ENCODE assay signal across 15 cellular contexts in genomic region chr11:134026655-134027343, GRCh38. TPM values are rescaled to one million over a fixed set of nuclear protein-coding genes. Genes with fewer than 3 reads are reported as not detected.
DNase-seq lines count a peak whose midpoint lies in the region; ATAC-seq and TF ChIP-seq lines count a peak whose summit lies in the region.
"Had no signal": no experiment of that assay in that cellular context is flagged by ENCODE, and none has a peak within 500 bp of the region (broad histone marks: within the 10 kb centered on the region; RNA-seq: fewer than 3 reads in every experiment).

No MANE protein-coding gene starts in this region.

- no peak for DNase-seq in activated CD4-positive, alpha-beta memory T cell treated with anti-CD3 and anti-CD28 coated beads, Interleukin-2, amount 10 ng/mL, durations not matched to agents 7 days and 5 days
- no peak for DNase-seq in activated CD4-positive, alpha-beta memory T cell treated with anti-CD3 and anti-CD28 coated beads for 36 hours
- DNase-seq in NCI-H2196 treated with DMSO at 0.1 percent for 48 hours (lab: John Stamatoyannopoulos, UW; ENCODE audit: unreplicated experiment): peak; percentile 47
- peak; percentile 95 for DNase-seq in endodermal cell
- peak; percentile 52 for DNase-seq in renal cortical epithelial cell (ENCODE audit: low read depth)
- no peak for DNase-seq in natural killer cell
- DNase-seq: activated CD4-positive, alpha-beta T cell treated with anti-CD3 and anti-CD28 coated beads, Interleukin-2, amount 50 U/mL, for 1 hour; OCI-M1; stimulated activated CD4-positive, alpha-beta T cell treated with anti-CD3 and anti-CD28 coated beads, Interleukin-15, amount 100 ng/mL, for 24 hours; uterus had no signal

- POLR2A ChIA-PET in activated CD4-positive, alpha-beta memory T cell treated with anti-CD3 and anti-CD28 coated beads, Interleukin-2, amount 10 ng/mL, durations not matched to agents 7 days and 5 days (lab: Charles Lee): interaction anchor here (1.1 to 2.7 kb wide), 4 partner anchors 11 to 81 kb away, joined by 3 to 24 read pairs (median 8); no protein-coding TSS in a partner anchor
- POLR2A ChIA-PET in activated CD4-positive, alpha-beta memory T cell treated with anti-CD3 and anti-CD28 coated beads for 36 hours (lab: Charles Lee): interaction anchor here (1.2 kb wide), 1 partner anchor 99 kb away, joined by 3 read pairs; no protein-coding TSS in a partner anchor

- no peaks in the 10 kb centered on the region for H3K9me3 ChIP-seq in endodermal cell (ENCODE audit: control insufficient read depth, low read length)
- H3K9me3 ChIP-seq: HAP-1, uterus had no signal

- peaks cover 5% of the 10 kb centered on the region for H3K4me1 ChIP-seq in endodermal cell (ENCODE audit: control insufficient read depth, insufficient read depth, low read length)
- H3K4me1 ChIP-seq: HAP-1, parathyroid adenoma, uterus had no signal

- H3K27me3 Mint-ChIP-seq in activated CD4-positive, alpha-beta memory T cell treated with anti-CD3 and anti-CD28 coated beads, Interleukin-2, amount 10 ng/mL, durations not matched to agents 7 days and 5 days: peaks cover 14% of the 10 kb centered on the region
- H3K27me3 Mint-ChIP-seq in activated CD4-positive, alpha-beta memory T cell treated with anti-CD3 and anti-CD28 coated beads for 36 hours: no peaks in the 10 kb centered on the region
- peaks cover 40% of the 10 kb centered on the region for H3K27me3 Mint-ChIP-seq in endodermal cell (ENCODE audit: insufficient read depth)
- peaks cover 20 to 30% of the 10 kb centered on the region in 2 donors for H3K27me3 Mint-ChIP-seq in natural killer cell (ENCODE audit: low read depth in 2 of 2)

- no peak overlapping the region for H3K9ac ChIP-seq in endodermal cell (ENCODE audit: extremely low read depth, low read length, poor library complexity, severe bottlenecking)
- H3K9ac ChIP-seq: parathyroid adenoma had no signal

- ATAC-seq in activated CD4-positive, CD25-positive, alpha-beta regulatory T cell treated with anti-CD3 and anti-CD28 coated beads, Interleukin-2, amount 50 U/mL, for 24 hours: no peak
- ATAC-seq in natural killer cell (no peak), HG03520 (IDR thresholded peaks at IDR 0.05; ENCODE audit: unreplicated experiment) (no peak)

- H3K4me1 Mint-ChIP-seq in activated CD4-positive, alpha-beta memory T cell treated with anti-CD3 and anti-CD28 coated beads, Interleukin-2, amount 10 ng/mL, durations not matched to agents 7 days and 5 days: peaks cover 26% of the 10 kb centered on the region
- H3K4me1 Mint-ChIP-seq in activated CD4-positive, alpha-beta memory T cell treated with anti-CD3 and anti-CD28 coated beads for 36 hours (ENCODE audit: low read depth): peaks cover 22% of the 10 kb centered on the region
- peaks cover 22% of the 10 kb centered on the region for H3K4me1 Mint-ChIP-seq in endodermal cell
- H3K4me1 Mint-ChIP-seq in natural killer cell: peaks cover under 1 to 6% of the 10 kb centered on the region in 2 donors

- H3K4me3 Mint-ChIP-seq in activated CD4-positive, alpha-beta memory T cell treated with anti-CD3 and anti-CD28 coated beads, Interleukin-2, amount 10 ng/mL, durations not matched to agents 7 days and 5 days: no peak overlapping the region
- no peak overlapping the region for H3K4me3 Mint-ChIP-seq in activated CD4-positive, alpha-beta memory T cell treated with anti-CD3 and anti-CD28 coated beads for 36 hours
- no peak overlapping the region for H3K4me3 Mint-ChIP-seq in endodermal cell
- H3K4me3 Mint-ChIP-seq in natural killer cell: no peak overlapping the region

- peak overlapping the region; percentile 70 for H3K27ac ChIP-seq in endodermal cell (ENCODE audit: low read depth, low read length)
- H3K27ac ChIP-seq: epithelial cell of prostate, parathyroid adenoma, uterus had no signal

- no peak overlapping the region for H3K4me3 ChIP-seq in endodermal cell (ENCODE audit: low read length)
- H3K4me3 ChIP-seq: HAP-1, uterus had no signal

- peaks cover 11% of the 10 kb centered on the region for H3K27me3 ChIP-seq in endodermal cell (ENCODE audit: control insufficient read depth, insufficient read depth, low read length, poor library complexity, severe bottlenecking)
- H3K27me3 ChIP-seq: uterus had no signal

- intact Hi-C loops in activated CD4-positive, alpha-beta memory T cell treated with anti-CD3 and anti-CD28 coated beads for 36 hours (cut with micrococcal nuclease): no loop called here
- intact Hi-C loops in natural killer cell (cut with micrococcal nuclease): no loop called here

- H3K27ac Mint-ChIP-seq in activated CD4-positive, alpha-beta memory T cell treated with anti-CD3 and anti-CD28 coated beads, Interleukin-2, amount 10 ng/mL, durations not matched to agents 7 days and 5 days: peak overlapping the region; percentile 60
- H3K27ac Mint-ChIP-seq in activated CD4-positive, alpha-beta memory T cell treated with anti-CD3 and anti-CD28 coated beads for 36 hours: no peak overlapping the region
- H3K27ac Mint-ChIP-seq in endodermal cell (peak overlapping the region; percentile 10), natural killer cell (no peak overlapping the region)

- TF ChIP-seq CTCF in endodermal cell (conservative IDR thresholded peaks at IDR 0.05) (no peak), natural killer cell (IDR thresholded peaks at IDR 0.05) (no peak)

- 45 to 60% methylated on average over 1 to 11 of the region's 11 CpGs for whole genome bisulfite sequencing in endodermal cell (ENCODE audit: insufficient coverage in 1 of 2, insufficient read length in 1 of 2), 2 experiments

- H3K9me3 Mint-ChIP-seq in activated CD4-positive, alpha-beta memory T cell treated with anti-CD3 and anti-CD28 coated beads, Interleukin-2, amount 10 ng/mL, durations not matched to agents 7 days and 5 days: no peaks in the 10 kb centered on the region
- H3K9me3 Mint-ChIP-seq in activated CD4-positive, alpha-beta memory T cell treated with anti-CD3 and anti-CD28 coated beads for 36 hours: no peaks in the 10 kb centered on the region
- H3K9me3 Mint-ChIP-seq in endodermal cell (no peaks in the 10 kb centered on the region), natural killer cell (no peaks in the 10 kb centered on the region)

- CTCF ChIA-PET in activated CD4-positive, alpha-beta memory T cell treated with anti-CD3 and anti-CD28 coated beads, Interleukin-2, amount 10 ng/mL, durations not matched to agents 7 days and 5 days (lab: Charles Lee): interaction anchor here (0.8 to 3.3 kb wide), 2 partner anchors 23 to 79 kb away, joined by 3 to 22 read pairs; no protein-coding TSS in a partner anchor
- CTCF ChIA-PET in activated CD4-positive, alpha-beta memory T cell treated with anti-CD3 and anti-CD28 coated beads for 36 hours (lab: Charles Lee): interaction anchor here (1.5 kb wide), 1 partner anchor 24 kb away, joined by 5 read pairs; no protein-coding TSS in a partner anchor

- no peaks in the 10 kb centered on the region for H3K36me3 ChIP-seq in endodermal cell (ENCODE audit: control insufficient read depth, insufficient read depth, low read length)
- H3K36me3 ChIP-seq: HAP-1, uterus had no signal

- no peaks in the 10 kb centered on the region for H3K36me3 Mint-ChIP-seq in activated CD4-positive, alpha-beta memory T cell treated with anti-CD3 and anti-CD28 coated beads, Interleukin-2, amount 10 ng/mL, durations not matched to agents 7 days and 5 days (ENCODE audit: low read depth)
- no peaks in the 10 kb centered on the region for H3K36me3 Mint-ChIP-seq in activated CD4-positive, alpha-beta memory T cell treated with anti-CD3 and anti-CD28 coated beads for 36 hours
- H3K36me3 Mint-ChIP-seq in endodermal cell (ENCODE audit: low read depth): no peaks in the 10 kb centered on the region
- H3K36me3 Mint-ChIP-seq in natural killer cell: no peaks in the 10 kb centered on the region

RNA-seq across cellular contexts. Expression of gene JAM3, which starts 42.1 kb away (rescaled TPM):
- 1 to 10 TPM; 4.5 to 5.1 TPM for total RNA-seq in activated CD4-positive, alpha-beta memory T cell treated with anti-CD3 and anti-CD28 coated beads, Interleukin-2, amount 10 ng/mL, durations not matched to agents 7 days and 5 days
- 1 to 10 TPM; 6.3 to 9.0 TPM for total RNA-seq in activated CD4-positive, alpha-beta memory T cell treated with anti-CD3 and anti-CD28 coated beads for 36 hours
- total RNA-seq in endodermal cell (10 to 100 TPM; 35.8 to 41.8 TPM), renal cortical epithelial cell (5.6 and 23.3 TPM in 2 replicates), natural killer cell (1 to 10 TPM; 2.1 to 3.8 (median 2.4) TPM)
- polyA plus RNA-seq in endodermal cell (2013, experiment 1 of 2): 110 TPM
- 105 TPM for polyA plus RNA-seq in endodermal cell (2013, experiment 2 of 2)

Comparison
In these comparisons a context has a peak if more than half of its experiments do, and no peak if none do; other contexts are left out.
1. H3K27ac Mint-ChIP-seq: peak in activated CD4-positive, alpha-beta memory T cell treated with anti-CD3 and anti-CD28 coated beads, Interleukin-2, amount 10 ng/mL, durations not matched to agents 7 days and 5 days (single experiment) and endodermal cell (single experiment); none in activated CD4-positive, alpha-beta memory T cell treated with anti-CD3 and anti-CD28 coated beads for 36 hours (single experiment) and natural killer cell (0 of 2).
2. DNase-seq: peak in NCI-H2196 treated with DMSO at 0.1 percent for 48 hours (single experiment), endodermal cell (single experiment) and renal cortical epithelial cell (single experiment); none in activated CD4-positive, alpha-beta memory T cell treated with anti-CD3 and anti-CD28 coated beads, Interleukin-2, amount 10 ng/mL, durations not matched to agents 7 days and 5 days (single experiment), activated CD4-positive, alpha-beta memory T cell treated with anti-CD3 and anti-CD28 coated beads for 36 hours (single experiment) and natural killer cell (single experiment).